Comparison of ENCODE assay signal across 6 cellular contexts in the genomic region with DNA sequence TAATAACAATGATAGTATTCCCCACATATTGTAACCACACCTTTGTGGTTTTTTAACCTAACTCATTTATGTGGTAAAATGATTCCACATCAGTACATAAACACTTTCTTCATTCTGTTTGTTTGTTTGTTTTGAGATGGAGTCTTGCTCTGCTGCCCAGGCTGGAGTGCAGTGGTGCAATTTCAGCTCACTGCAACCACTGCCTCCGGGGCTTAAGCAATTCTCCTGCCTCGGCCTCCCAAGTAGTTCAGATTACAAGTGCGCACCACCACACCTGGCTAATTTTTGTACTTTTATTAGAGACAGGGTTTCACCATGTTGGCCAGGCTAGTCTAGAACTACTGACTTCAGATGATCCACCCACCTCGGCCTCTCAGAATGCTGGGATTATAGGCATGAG. TPM values are rescaled to one million over a fixed set of nuclear protein-coding genes. Genes with fewer than 3 reads are reported as not detected.
DNase-seq lines count a peak whose midpoint lies in the region; ATAC-seq, FAIRE-seq and TF ChIP-seq lines count a peak whose summit lies in the region.
"Not testable (repeated sequence)": the region's sequence is repeated elsewhere in the genome, so short reads cannot be mapped to it uniquely, and the experiment has no call there.

No MANE protein-coding gene starts in this region.

- not testable (repeated sequence) for H3K27ac ChIP-seq in K562 (ENCODE audit: extremely low read depth, low read depth, low read length); trophoblast cell (ENCODE audit: low read depth, low read length)

- DNase-seq in WTC11 (ENCODE audit: low spot score); K562 (ENCODE audit: extremely low read depth in 1 of 4, low spot score in 3 of 4): not testable (repeated sequence)
- DNase-seq in kidney tubule cell (ENCODE audit: low spot score) (peak; percentile 17), mesenteric fat pad (ENCODE audit: low spot score) (peak; percentile 22), trophoblast cell (peak; percentile 42 to 74), sciatic nerve (ENCODE audit: low spot score) (peak; percentile 15)

- not testable (repeated sequence) for H3K4me3 Mint-ChIP-seq in WTC11

- TF ChIP-seq EP300 in K562 (IDR thresholded peaks at IDR 0.05; ENCODE audit: low read length): not testable (repeated sequence)

- H3K9me1 ChIP-seq in K562 (ENCODE audit: control insufficient read depth, insufficient read depth, low read length): not testable (repeated sequence)

- H2AFZ ChIP-seq in K562 (ENCODE audit: low read depth, low read length); trophoblast cell (ENCODE audit: insufficient read depth, low read length, poor library complexity): not testable (repeated sequence)

- not testable (repeated sequence) for BruUV-seq in K562 (replicated peaks; lab: Mats Ljungman, UMichigan)

- H3K9me3 ChIP-seq in K562 (replicated peaks; ENCODE audit: control insufficient read depth, insufficient read depth, low read depth, low read length); trophoblast cell (ENCODE audit: insufficient read depth, low read depth, low read length): not testable (repeated sequence)

- H4K8ac ChIP-seq in trophoblast cell (ENCODE audit: low read depth, low read length): not testable (repeated sequence)

- peaks cover 57% of the 10 kb centered on the region for H3K36me3 ChIP-seq in K562 (ENCODE audit: control insufficient read depth, insufficient read depth, low read length)
- not testable (repeated sequence) for H3K36me3 ChIP-seq in trophoblast cell (ENCODE audit: control insufficient read depth in 1 of 2, insufficient read depth in 2 of 2, low read length in 2 of 2)

- WGBS in K562 (ENCODE audit: insufficient coverage, low coverage, missing lambda C conversion rate): 98% methylated on average over 4 of the region's 4 CpGs
- WGBS in trophoblast cell (ENCODE audit: extremely low coverage, insufficient coverage, insufficient read length): no CpG with 5 or more reads among the region's 4 CpGs

- not testable (repeated sequence) for H4K12ac ChIP-seq in trophoblast cell (ENCODE audit: low read depth, low read length)

- not testable (repeated sequence) for TF ChIP-seq CTCF in WTC11 (IDR thresholded peaks at IDR 0.05); K562 (IDR thresholded peaks at IDR 0.05 in 2 of 3, conservative IDR thresholded peaks at IDR 0.05 in 1 of 3; ENCODE audit: insufficient read depth in 2 of 3, low read depth in 1 of 3, low read length in 3 of 3)

- H3K27me3 Mint-ChIP-seq in WTC11 (ENCODE audit: low read depth): not testable (repeated sequence)

- not testable (repeated sequence) for H3K36me3 Mint-ChIP-seq in WTC11

- not testable (repeated sequence) for H2BK120ac ChIP-seq in trophoblast cell (ENCODE audit: insufficient read depth, low read length, poor library complexity)

- not testable (repeated sequence) for H2BK12ac ChIP-seq in trophoblast cell (ENCODE audit: low read length)

- H4K20me1 ChIP-seq in K562 (replicated peaks; ENCODE audit: control insufficient read depth, insufficient read depth, low read length): not testable (repeated sequence)

- H2AK5ac ChIP-seq in trophoblast cell (ENCODE audit: low read length): not testable (repeated sequence)

- not testable (repeated sequence) for H3K4ac ChIP-seq in trophoblast cell (ENCODE audit: low read depth, low read length)

- CTCF ChIA-PET in WTC11 (lab: Charles Lee): interaction anchor here (0.7 kb wide), 1 partner anchor 95 kb away, joined by 3 read pairs; no protein-coding TSS in a partner anchor
- CTCF ChIA-PET in K562 (lab: Yijun Ruan, JAX; ENCODE audit: low intra/inter-chr PET ratio): not testable (repeated sequence)

- not testable (repeated sequence) for H3K4me3 ChIP-seq in K562; trophoblast cell (ENCODE audit: low read depth, low read length)

- H4K91ac ChIP-seq in trophoblast cell (ENCODE audit: low read depth, low read length): not testable (repeated sequence)

- peaks cover 12 to 23% of the 10 kb centered on the region in 2 experiments; a peak in 4 of 5 replicates for H3K4me1 ChIP-seq in K562 (replicated peaks in 1 of 2; ENCODE audit: control insufficient read depth in 2 of 2, insufficient read depth in 2 of 2, low read length in 2 of 2)
- H3K4me1 ChIP-seq in trophoblast cell (ENCODE audit: control insufficient read depth in 1 of 2, insufficient read depth in 2 of 2, low read length in 2 of 2): not testable (repeated sequence)

- H3K23ac ChIP-seq in trophoblast cell (ENCODE audit: low read length): not testable (repeated sequence)

- in situ Hi-C loops in K562 (cut with MboI): not testable (repeated sequence)

- not testable (repeated sequence) for H3K27ac Mint-ChIP-seq in WTC11

- peaks cover 98% of the 10 kb centered on the region for H3K79me2 ChIP-seq in K562 (ENCODE audit: control insufficient read depth, insufficient read depth, low read length)
- not testable (repeated sequence) for H3K79me2 ChIP-seq in trophoblast cell (ENCODE audit: control insufficient read depth, insufficient read depth, low read length, poor library complexity)

- not testable (repeated sequence) for ATAC-seq in WTC11, K562, sciatic nerve

- peaks cover 19% of the 10 kb centered on the region for H3K4me1 Mint-ChIP-seq in WTC11

- not testable (repeated sequence) for H3K18ac ChIP-seq in trophoblast cell (ENCODE audit: low read length)

- FAIRE-seq in K562 (lab: Jason Lieb, UNC): not testable (repeated sequence)

- H3K9ac ChIP-seq in K562 (ENCODE audit: insufficient read depth in 1 of 2, low read depth in 2 of 2, low read length in 2 of 2); trophoblast cell (ENCODE audit: low read length): not testable (repeated sequence)

- TF ChIP-seq RAD21 in K562 (CRISPR knock-in tag; conservative IDR thresholded peaks at IDR 0.05 in 1 of 2, IDR thresholded peaks at IDR 0.05 in 1 of 2): not testable (repeated sequence)

- H3K4me2 ChIP-seq in K562 (ENCODE audit: insufficient read depth, low read length); trophoblast cell (ENCODE audit: low read length): not testable (repeated sequence)

- POLR2A ChIA-PET in WTC11 (lab: Charles Lee): not testable (repeated sequence)
- POLR2A ChIA-PET in K562 (lab: Yijun Ruan, JAX): interaction anchor here (0.6 kb wide), 1 partner anchor 12 kb away, joined by 4 read pairs; no protein-coding TSS in a partner anchor

- H3K14ac ChIP-seq in trophoblast cell (ENCODE audit: low read length): not testable (repeated sequence)

- not testable (repeated sequence) for TF ChIP-seq POLR2A in K562 (conservative IDR thresholded peaks at IDR 0.05)

- intact Hi-C loops in K562 (cut with micrococcal nuclease); sciatic nerve (cut with DNase I): not testable (repeated sequence)

- H3K79me1 ChIP-seq in trophoblast cell (ENCODE audit: low read length): not testable (repeated sequence)

- H3K9me3 Mint-ChIP-seq in WTC11: not testable (repeated sequence)

- not testable (repeated sequence) for H2BK5ac ChIP-seq in trophoblast cell (ENCODE audit: low read depth, low read length, poor library complexity)

- H3K27me3 ChIP-seq in K562 (ENCODE audit: control insufficient read depth in 2 of 2, insufficient read depth in 2 of 2, low read length in 2 of 2); trophoblast cell (ENCODE audit: insufficient read depth, low read length): not testable (repeated sequence)

TF ChIP-seq in WTC11, 78 proteins besides CTCF, POLR2A, EP300 and RAD21:
- peak; percentile 57; the same call in 1 of the 2 replicates for TF ChIP-seq ZNF121 (CRISPR knock-in tag; IDR thresholded peaks at IDR 0.05)

TF ChIP-seq in K562, 482 proteins besides CTCF, POLR2A, EP300 and RAD21:
- peak; percentile 55 for TF ChIP-seq ZNF121 (CRISPR knock-in tag; conservative IDR thresholded peaks at IDR 0.05)

RNA-seq across cellular contexts. Expression of a gene that starts 14.3 kb away (rescaled TPM):
- total RNA-seq in WTC11 (2021) (36.0 to 40.0 TPM (median 38.5 TPM) in 3 replicates), K562 (2014; rRNA removed) (26.2 and 30.0 TPM in 2 replicates), K562 (2014; rRNA removed; fragmentation: Illumina TruSeq; extraction: Trizol) (28.3 and 35.0 TPM in 2 replicates), K562 (2015; rRNA removed; fragmentation: Illumina TruSeq; extraction: Trizol) (21.6 and 23.0 TPM in 2 replicates), K562 (2021) (53.8 and 62.6 TPM in 2 replicates), mesenteric fat pad (31.2 TPM), sciatic nerve (28.8 TPM)
- total RNA-seq in K562 (2011; cell fraction: chromatin; rRNA removed; ENCODE audit: low replicate concordance): 133 and 323 TPM in 2 replicates
- 60.7 and 75.4 TPM in 2 replicates for total RNA-seq in K562 (2011; cell fraction: nucleolus; rRNA removed)
- total RNA-seq in K562 (2011; cell fraction: nucleoplasm; rRNA removed): 109 and 149 TPM in 2 replicates
- polyA plus RNA-seq in K562 (2011; rRNA removed) (41.4 and 45.4 TPM in 2 replicates), K562 (2014; fragmentation: Illumina TruSeq; extraction: Trizol) (58.8 and 59.8 TPM in 2 replicates), K562 (2014; fragmentation: Nextera tagmentation; extraction: Ambion mirVana) (10 to 100 TPM; 15.3 to 19.6 TPM), K562 (2014; rRNA removed) (36.9 and 40.4 TPM in 2 replicates)
- 12.6 and 23.0 TPM in 2 replicates for polyA plus RNA-seq in K562 (2011; cell fraction: cytosol; rRNA removed)
- polyA plus RNA-seq in K562 (2011; cell fraction: nucleus; rRNA removed): 28.6 and 42.3 TPM in 2 replicates
- 43.0 and 49.7 TPM in 2 replicates for polyA plus RNA-seq in K562 (2012)
- polyA minus RNA-seq in K562 (2011; rRNA and poly(A)+ RNA removed): 53.4 and 83.7 TPM in 2 replicates
- polyA minus RNA-seq in K562 (2011; cell fraction: cytosol; rRNA and poly(A)+ RNA removed): 41.5 and 44.1 TPM in 2 replicates
- 44.6 and 69.1 TPM in 2 replicates for polyA minus RNA-seq in K562 (2011; cell fraction: nucleus; rRNA and poly(A)+ RNA removed)
- 27.8 and 28.9 TPM in 2 replicates for polyA plus RNA-seq in trophoblast cell (2013)
